1 cellular context compared by ENCODE assay signal in genomic region chr4:86831262-86832090, GRCh38.
TF ChIP-seq lines count a peak whose summit lies in the region.

No MANE protein-coding gene starts in this region.

TF ChIP-seq in HEK293, 187 proteins besides CTCF, POLR2A, EP300 and RAD21 (continued from another document and continues in another):
- no peak for TF ChIP-seq ZNF704 (tag by site-specific recombination; IDR thresholded peaks at IDR 0.05)
- TF ChIP-seq ZNF148 (tag by site-specific recombination; IDR thresholded peaks at IDR 0.05; ENCODE audit: borderline replicate concordance): no peak
- no peak for TF ChIP-seq ZNF2 (tag by site-specific recombination; IDR thresholded peaks at IDR 0.05)
- TF ChIP-seq ZNF362 (tag by site-specific recombination; IDR thresholded peaks at IDR 0.05): no peak
- TF ChIP-seq ZNF518A (tag by site-specific recombination; conservative IDR thresholded peaks at IDR 0.05; ENCODE audit: low read depth): no peak
- 0 out of 2 replicates have a peak, but pooled peaks have one; percentile 20 for TF ChIP-seq ZEB2 (tag by site-specific recombination; IDR thresholded peaks at IDR 0.05)
- TF ChIP-seq PRDM6 (tag by site-specific recombination; IDR thresholded peaks at IDR 0.05): no peak
- no peak for TF ChIP-seq ZNF521 (tag by site-specific recombination; IDR thresholded peaks at IDR 0.05)
- no peak for TF ChIP-seq ZNF426 (tag by site-specific recombination; IDR thresholded peaks at IDR 0.05)
- TF ChIP-seq ZNF266 (tag by site-specific recombination; IDR thresholded peaks at IDR 0.05; ENCODE audit: low read depth): no peak
- no peak for TF ChIP-seq ZNF670 (tag by site-specific recombination; IDR thresholded peaks at IDR 0.05; ENCODE audit: low read depth)
- no peak for TF ChIP-seq SP3 (tag by site-specific recombination; IDR thresholded peaks at IDR 0.05)
- TF ChIP-seq ZBTB17 (tag by site-specific recombination; IDR thresholded peaks at IDR 0.05): no peak
- TF ChIP-seq BCL11B (tag by site-specific recombination; IDR thresholded peaks at IDR 0.05; ENCODE audit: low read depth): no peak
- 0 out of 2 replicates have a peak, but pooled peaks have one; percentile 62 for TF ChIP-seq KLF17 (tag by site-specific recombination; IDR thresholded peaks at IDR 0.05)
- TF ChIP-seq ZNF776 (tag by site-specific recombination; IDR thresholded peaks at IDR 0.05; ENCODE audit: borderline replicate concordance): no peak
- no peak for TF ChIP-seq PRDM1 (tag by site-specific recombination; IDR thresholded peaks at IDR 0.05)
- no peak for TF ChIP-seq INSM2 (tag by site-specific recombination; IDR thresholded peaks at IDR 0.05)
- TF ChIP-seq IKZF3 (tag by site-specific recombination; IDR thresholded peaks at IDR 0.05): no peak
- TF ChIP-seq ZNF292 (tag by site-specific recombination; IDR thresholded peaks at IDR 0.05; ENCODE audit: borderline replicate concordance, low read depth): no peak
- no peak for TF ChIP-seq HOXA7 (CRISPR knock-in tag; IDR thresholded peaks at IDR 0.05; ENCODE audit: borderline replicate concordance)
- no peak for TF ChIP-seq SCRT1 (tag by site-specific recombination; IDR thresholded peaks at IDR 0.05; ENCODE audit: borderline replicate concordance)
- TF ChIP-seq ZNF610 (tag by site-specific recombination; IDR thresholded peaks at IDR 0.05; ENCODE audit: borderline replicate concordance): no peak
- TF ChIP-seq ZNF274 (IDR thresholded peaks at IDR 0.05; ENCODE audit: low read length): no peak
- TF ChIP-seq ZNF274 (tag by site-specific recombination; IDR thresholded peaks at IDR 0.05; ENCODE audit: borderline replicate concordance): no peak
- no peak for TF ChIP-seq ZNF596 (tag by site-specific recombination; IDR thresholded peaks at IDR 0.05)
- no peak for TF ChIP-seq ZNF324 (tag by site-specific recombination; IDR thresholded peaks at IDR 0.05)
- no peak for TF ChIP-seq KLF8 (tag by site-specific recombination; IDR thresholded peaks at IDR 0.05)
- no peak for TF ChIP-seq ZNF175 (tag by site-specific recombination; IDR thresholded peaks at IDR 0.05)
- TF ChIP-seq REPIN1 (tag by site-specific recombination; IDR thresholded peaks at IDR 0.05; ENCODE audit: low read depth): no peak
- no peak for TF ChIP-seq SP2 (tag by site-specific recombination; IDR thresholded peaks at IDR 0.05)
- TF ChIP-seq ZNF449 (tag by site-specific recombination; IDR thresholded peaks at IDR 0.05): 0 out of 2 replicates have a peak, but pooled peaks have one; percentile 20
- TF ChIP-seq GLI4 (tag by site-specific recombination; IDR thresholded peaks at IDR 0.05): no peak
- no peak for TF ChIP-seq ZBTB11 (tag by site-specific recombination; conservative IDR thresholded peaks at IDR 0.05; ENCODE audit: low read depth)
- no peak for TF ChIP-seq ZNF132 (tag by site-specific recombination; IDR thresholded peaks at IDR 0.05; ENCODE audit: borderline replicate concordance)
- TF ChIP-seq ZNF600 (tag by site-specific recombination; IDR thresholded peaks at IDR 0.05): no peak
